Comparison of ENCODE assay signal across 8 cellular contexts in genomic region chr2:123153041-123153440, GRCh38.
"Had no signal": no experiment of that assay in that cellular context is flagged by ENCODE, and none has a peak within 500 bp of the region (broad histone marks: within the 10 kb centered on the region; RNA-seq: fewer than 3 reads in every experiment).

No MANE protein-coding gene starts in this region.

- H3K4me3 ChIP-seq: GM12878 had no signal

- ATAC-seq: GM12878 had no signal

- DNase-seq: GDM1, GF-D8 had no signal

- FAIRE-seq: G401.6, GM12878, GM12891, GM12892, GM18507, GM19239 had no signal
